In genomic region chr12:52126605-52127578, GRCh38 we compare ENCODE assay signal across 11 cellular contexts. TPM values are rescaled to one million over a fixed set of nuclear protein-coding genes. Genes with fewer than 3 reads are reported as not detected.
DNase-seq lines count a peak whose midpoint lies in the region; ATAC-seq and TF ChIP-seq lines count a peak whose summit lies in the region.
"Had no signal": no experiment of that assay in that cellular context is flagged by ENCODE, and none has a peak within 500 bp of the region (broad histone marks: within the 10 kb centered on the region; RNA-seq: fewer than 3 reads in every experiment).

No MANE protein-coding gene starts in this region.

- CTCF ChIA-PET in MCF 10A (lab: Yijun Ruan, JAX), result interaction anchor here (0.5 to 10.1 kb wide), 6 partner anchors 9 to 753 kb away, joined by 3 to 118 read pairs (median 4); no protein-coding TSS in a partner anchor

- H3K4me3 Mint-ChIP-seq in dendritic cell treated with granulocyte-macrophage colony-stimulating factor and Interleukin-4, amounts not matched to agents 40 ng/mL and 50 ng/mL, for 4 days, result peak overlapping the region; percentile 14
- H3K4me3 Mint-ChIP-seq in type B pancreatic cell (no peak overlapping the region), MCF 10A (ENCODE audit: unreplicated experiment) (no peak overlapping the region)

- H3K4me3 ChIP-seq in HUES48 (ENCODE audit: low read depth, low read length), result no peak overlapping the region
- no peak overlapping the region for H3K4me3 ChIP-seq in left lung
- H3K4me3 ChIP-seq in esophagus squamous epithelium, result no peak overlapping the region

- H3K36me3 ChIP-seq in HUES48 (ENCODE audit: control insufficient read depth, insufficient read depth, low read length) (no peaks in the 10 kb centered on the region), left lung (no peaks in the 10 kb centered on the region), esophagus squamous epithelium (no peaks in the 10 kb centered on the region)

- H3K4me1 ChIP-seq in HUES48 (ENCODE audit: control insufficient read depth, insufficient read depth, low read length) (peaks cover 52% of the 10 kb centered on the region), left lung (peaks cover 0 to under 1% of the 10 kb centered on the region in 2 donors), esophagus squamous epithelium (peaks cover 0 to 24% (median 6%) of the 10 kb centered on the region in 3 donors)

- H3K27me3 Mint-ChIP-seq in dendritic cell treated with granulocyte-macrophage colony-stimulating factor and Interleukin-4, amounts not matched to agents 40 ng/mL and 50 ng/mL, for 4 days, result peaks cover 52% of the 10 kb centered on the region
- peaks cover 5% of the 10 kb centered on the region for H3K27me3 Mint-ChIP-seq in type B pancreatic cell
- no peaks in the 10 kb centered on the region for H3K27me3 Mint-ChIP-seq in MCF 10A (ENCODE audit: insufficient read depth, unreplicated experiment)

- TF ChIP-seq CTCF in left lung (IDR thresholded peaks at IDR 0.05), result no peak
- peak; percentile 29 for TF ChIP-seq CTCF in type B pancreatic cell (conservative IDR thresholded peaks at IDR 0.05)
- no peak for TF ChIP-seq CTCF in esophagus squamous epithelium (IDR thresholded peaks at IDR 0.05)
- no peak for TF ChIP-seq CTCF in MCF 10A (IDR thresholded peaks at IDR 0.05; ENCODE audit: unreplicated experiment)

- no peaks in the 10 kb centered on the region for H3K36me3 Mint-ChIP-seq in dendritic cell treated with granulocyte-macrophage colony-stimulating factor and Interleukin-4, amounts not matched to agents 40 ng/mL and 50 ng/mL, for 4 days (ENCODE audit: low read depth)
- H3K36me3 Mint-ChIP-seq in type B pancreatic cell (no peaks in the 10 kb centered on the region), MCF 10A (ENCODE audit: insufficient read depth, unreplicated experiment) (no peaks in the 10 kb centered on the region)

- no peaks in the 10 kb centered on the region for H3K27me3 ChIP-seq in HUES48 (ENCODE audit: control insufficient read depth, insufficient read depth, low read length)
- peaks cover 0 to 21% of the 10 kb centered on the region in 2 donors for H3K27me3 ChIP-seq in left lung
- peaks cover 0 to 24% (median 0%) of the 10 kb centered on the region in 4 donors for H3K27me3 ChIP-seq in esophagus squamous epithelium

- H3K27ac ChIP-seq in HUES48 (ENCODE audit: low read depth, low read length) (peak overlapping the region; percentile 93), left lung (peak overlapping the region; percentile 56 to 67), esophagus squamous epithelium (peak overlapping the region in 2 of 4 donors; percentile 25 to 50)

- H3K9ac ChIP-seq in HUES48 (ENCODE audit: low read depth, low read length), result no peak overlapping the region

- no peaks in the 10 kb centered on the region for H3K9me3 ChIP-seq in HUES48 (ENCODE audit: control insufficient read depth, insufficient read depth, low read length)
- H3K9me3 ChIP-seq in left lung, result no peaks in the 10 kb centered on the region
- no peaks in the 10 kb centered on the region for H3K9me3 ChIP-seq in esophagus squamous epithelium

- intact Hi-C loops in dendritic cell treated with granulocyte-macrophage colony-stimulating factor and Interleukin-4, amounts not matched to agents 40 ng/mL and 50 ng/mL, for 4 days (cut with micrococcal nuclease), result no loop called here
- intact Hi-C loops in left lung (cut with DNase I), result loop anchor here in 1 of 2 donors (10.0 kb wide), 1 partner anchor 102 kb away; no protein-coding TSS in a partner anchor
- intact Hi-C loops in esophagus squamous epithelium (cut with DNase I), result no loop called here
- intact Hi-C loops in MCF 10A (cut with micrococcal nuclease), result no loop called here

- ATAC-seq in left lung (peak; percentile 9), HG03571 (IDR thresholded peaks at IDR 0.05; ENCODE audit: unreplicated experiment) (no peak)

- no TSS peak for BruUV-seq in MCF 10A (replicated peaks; lab: Mats Ljungman, UMichigan)

- POLR2A ChIA-PET in MCF 10A (lab: Yijun Ruan, JAX), result no interaction called here

- 58 to 77% methylated on average over 14 to 21 of the region's 21 CpGs for WGBS in esophagus squamous epithelium, 2 donors

- no peak for TF ChIP-seq POLR2A in esophagus squamous epithelium (IDR thresholded peaks at IDR 0.05)

- H3K9me3 Mint-ChIP-seq in dendritic cell treated with granulocyte-macrophage colony-stimulating factor and Interleukin-4, amounts not matched to agents 40 ng/mL and 50 ng/mL, for 4 days, result no peaks in the 10 kb centered on the region
- H3K9me3 Mint-ChIP-seq in type B pancreatic cell, result no peaks in the 10 kb centered on the region
- no peaks in the 10 kb centered on the region for H3K9me3 Mint-ChIP-seq in MCF 10A (ENCODE audit: unreplicated experiment)

- DNase-seq in left lung, result no peak
- DNase-seq in type B pancreatic cell (ENCODE audit: extremely low spot score, unreplicated experiment), result no peak
- DNase-seq in NCI-H748 (lab: John Stamatoyannopoulos, UW; ENCODE audit: unreplicated experiment), result no peak
- DNase-seq in esophagus squamous epithelium (lab: John Stamatoyannopoulos, UW), result no peak
- DNase-seq in MCF 10A (ENCODE audit: unreplicated experiment), result no peak
- DNase-seq: NCI-H446 treated with DMSO at 0.1 percent for 48 hours had no signal

- peak overlapping the region; percentile 52 for H3K27ac Mint-ChIP-seq in dendritic cell treated with granulocyte-macrophage colony-stimulating factor and Interleukin-4, amounts not matched to agents 40 ng/mL and 50 ng/mL, for 4 days
- H3K27ac Mint-ChIP-seq in type B pancreatic cell, result no peak overlapping the region
- no peak overlapping the region for H3K27ac Mint-ChIP-seq in MCF 10A (ENCODE audit: low read depth, unreplicated experiment)

- peaks cover 17% of the 10 kb centered on the region for H3K4me1 Mint-ChIP-seq in dendritic cell treated with granulocyte-macrophage colony-stimulating factor and Interleukin-4, amounts not matched to agents 40 ng/mL and 50 ng/mL, for 4 days (ENCODE audit: low read depth)
- peaks cover 9% of the 10 kb centered on the region for H3K4me1 Mint-ChIP-seq in type B pancreatic cell (ENCODE audit: unreplicated experiment)
- peaks cover 6% of the 10 kb centered on the region for H3K4me1 Mint-ChIP-seq in MCF 10A (ENCODE audit: insufficient read depth, unreplicated experiment)

RNA-seq across cellular contexts. Expression of gene SMIM41, which starts 47.4 kb away (rescaled TPM):
- 1 to 10 TPM in 1 of 2 donors, under 1 TPM in 1; 0.47 to 4.5 TPM for total RNA-seq in left lung
- total RNA-seq in type B pancreatic cell (ENCODE audit: low replicate concordance), result not detected in 2 replicates
- total RNA-seq in esophagus squamous epithelium, result 1 to 10 TPM in 2 of 4 donors, under 1 TPM in 1, not detected in 1; 0.50 to 5.7 (median 1.8) TPM
- total RNA-seq in MCF 10A (2022), result not detected in 2 replicates
- total RNA-seq: frontal cortex, HT1080 had no signal

RNA-seq across cellular contexts. Expression of gene ATG101, which starts 57.1 kb away (rescaled TPM):
- total RNA-seq in left lung, result 10 to 100 TPM; 35.7 to 42.4 TPM
- 35.7 and 48.7 TPM in 2 replicates for total RNA-seq in type B pancreatic cell (ENCODE audit: low replicate concordance)
- total RNA-seq in esophagus squamous epithelium, result 10 to 100 TPM; 36.7 to 54.7 (median 40.4) TPM
- total RNA-seq in MCF 10A (2022), result 64.2 and 66.9 TPM in 2 replicates
